8 cellular contexts compared by ENCODE assay signal in genomic region chr6:132812756-132813172, GRCh38. TPM values are rescaled to one million over a fixed set of nuclear protein-coding genes. Genes with fewer than 3 reads are reported as not detected.
A peak's percentile ranks its signal among the peaks of the same experiment; 100 is the strongest.
DNase-seq lines count a peak whose midpoint lies in the region; ATAC-seq and TF ChIP-seq lines count a peak whose summit lies in the region.

No MANE protein-coding gene starts in this region.

- H3K4me1 ChIP-seq in GM23248 (ENCODE audit: insufficient read depth) (peaks cover 26% of the 10 kb centered on the region), OCI-LY3 (ENCODE audit: low read length) (peaks cover 22% of the 10 kb centered on the region), parathyroid adenoma (peaks cover 5% of the 10 kb centered on the region)

- peaks cover 42% of the 10 kb centered on the region for H3F3A ChIP-seq in GM23248 (ENCODE audit: insufficient read depth)

- peak overlapping the region; percentile 98 for H2AFZ ChIP-seq in GM23248
- H2AFZ ChIP-seq in OCI-LY3 (ENCODE audit: low read depth, low read length), result peak overlapping the region; percentile 47; the same call in 1 of the 2 replicates
- peak overlapping the region; percentile 97 for H2AFZ ChIP-seq in parathyroid adenoma

- in situ Hi-C loops in GM23248 (cut with MboI), result loop anchor here (25.0 kb wide), 2 partner anchors 525 to 1100 kb away; no protein-coding TSS in a partner anchor

- peak; percentile 17 for ATAC-seq in GM18502 (IDR thresholded peaks at IDR 0.05; ENCODE audit: poor library complexity, unreplicated experiment)

- peak overlapping the region; percentile 90 for H3K4me2 ChIP-seq in GM23248 (ENCODE audit: unreplicated experiment)
- H3K4me2 ChIP-seq in OCI-LY3 (ENCODE audit: low read length), result peak overlapping the region; percentile 88
- H3K4me2 ChIP-seq in parathyroid adenoma (ENCODE audit: low read length), result peak overlapping the region; percentile 95

- H3K9me2 ChIP-seq in GM23248 (ENCODE audit: insufficient read depth), result no peaks in the 10 kb centered on the region

- TF ChIP-seq CTCF in OCI-LY3 (IDR thresholded peaks at IDR 0.05; ENCODE audit: low read depth, low read length) (no peak), parathyroid adenoma (IDR thresholded peaks at IDR 0.05) (no peak), GM20000 (IDR thresholded peaks at IDR 0.05; ENCODE audit: extremely low read depth, missing control alignments) (no peak)

- H3K36me3 ChIP-seq in GM23248 (ENCODE audit: low read depth) (peaks cover 29% of the 10 kb centered on the region), OCI-LY3 (replicated peaks; ENCODE audit: low read depth, low read length) (peaks cover 32% of the 10 kb centered on the region), parathyroid adenoma (ENCODE audit: control insufficient read depth, insufficient read depth, low read length) (no peaks in the 10 kb centered on the region)

- H3K4me3 ChIP-seq in GM23248 (peak overlapping the region; percentile 80), OCI-LY3 (ENCODE audit: low read length) (peak overlapping the region; percentile 99), parathyroid adenoma (ENCODE audit: low read depth, low read length) (peak overlapping the region; percentile 98)

- H3K9me3 ChIP-seq in GM23248 (ENCODE audit: low read depth), result no peaks in the 10 kb centered on the region
- H3K9me3 ChIP-seq in OCI-LY3 (ENCODE audit: insufficient read depth, low read length), result no peaks in the 10 kb centered on the region
- H3K9me3 ChIP-seq in parathyroid adenoma (ENCODE audit: control insufficient read depth, low read length), result no peaks in the 10 kb centered on the region

- 0 to 1% methylated on average over 5 of the region's 5 CpGs for WGBS in GM23248 (ENCODE audit: low coverage in 1 of 2, low lambda C conversion rate in 2 of 2, missing lambda C conversion rate in 2 of 2), 2 experiments

- peak overlapping the region; percentile 77 for H3K27ac ChIP-seq in GM23248
- H3K27ac ChIP-seq in OCI-LY3 (ENCODE audit: low read length), result peak overlapping the region; percentile 85
- H3K27ac ChIP-seq in epithelial cell of prostate, result peak overlapping the region; percentile 79
- H3K27ac ChIP-seq in parathyroid adenoma, result peak overlapping the region; percentile 75

- H4K20me1 ChIP-seq in GM23248 (ENCODE audit: insufficient read depth) (peaks cover 28% of the 10 kb centered on the region; the same call in 1 of the 2 replicates), OCI-LY3 (ENCODE audit: insufficient read depth, low read length) (peaks cover 32% of the 10 kb centered on the region)

- H3K9ac ChIP-seq in GM23248 (peak overlapping the region; percentile 85), OCI-LY3 (ENCODE audit: low read length) (peak overlapping the region; percentile 100), parathyroid adenoma (no peak overlapping the region)

- H3K27me3 ChIP-seq in GM23248 (replicated peaks; ENCODE audit: insufficient read depth), result no peaks in the 10 kb centered on the region
- H3K27me3 ChIP-seq in OCI-LY3 (ENCODE audit: low read depth, low read length), result peaks cover 18% of the 10 kb centered on the region
- no peaks in the 10 kb centered on the region for H3K27me3 ChIP-seq in parathyroid adenoma (ENCODE audit: control insufficient read depth, insufficient read depth, low read length)

- H3K79me2 ChIP-seq in GM23248 (ENCODE audit: insufficient read depth) (peaks cover 34% of the 10 kb centered on the region), OCI-LY3 (ENCODE audit: low read length) (peaks cover 25% of the 10 kb centered on the region), parathyroid adenoma (peaks cover 13% of the 10 kb centered on the region)

- DNase-seq in GM23248 (no peak), epithelial cell of prostate (ENCODE audit: low read depth, low spot score) (no peak), iPS-NIHi7 (ENCODE audit: extremely low spot score) (no peak), GM20000 (ENCODE audit: low spot score) (no peak), NCI-H774 (lab: John Stamatoyannopoulos, UW) (no peak)

RNA-seq across cellular contexts. Expression of gene RPS12, which starts 1.6 kb away (rescaled TPM):
- 1,194 and 1,449 TPM in 2 replicates for total RNA-seq in GM23248 (2014; rRNA removed; shearing (Covaris generic))
- polyA plus RNA-seq in GM23248 (2016; fragmentation: Nextera tagmentation; extraction: Ambion mirVana), result 469 and 492 TPM in 2 replicates

RNA-seq across cellular contexts. Expression of gene SLC18B1, which starts 14.3 kb away (rescaled TPM):
- 3.4 and 4.6 TPM in 2 replicates for total RNA-seq in GM23248 (2014; rRNA removed; shearing (Covaris generic))
- polyA plus RNA-seq in GM23248 (2016; fragmentation: Nextera tagmentation; extraction: Ambion mirVana), result 4.6 and 5.8 TPM in 2 replicates

RNA-seq across cellular contexts. Expression of gene VNN2, which starts 55.1 kb away (rescaled TPM):
- not detected in 2 replicates for total RNA-seq in GM23248 (2014; rRNA removed; shearing (Covaris generic))
- 0.10 and 0.13 TPM in 2 replicates for polyA plus RNA-seq in GM23248 (2016; fragmentation: Nextera tagmentation; extraction: Ambion mirVana)

Comparison
In these comparisons a context has a peak if more than half of its experiments do, and no peak if none do; other contexts are left out.
1. H2AFZ ChIP-seq: peak in every context shown above with its lines; median percentile 98 in GM23248; 97 in parathyroid adenoma; 47 in OCI-LY3.